Comparison of ENCODE assay signal across 4 cellular contexts in the genomic region with DNA sequence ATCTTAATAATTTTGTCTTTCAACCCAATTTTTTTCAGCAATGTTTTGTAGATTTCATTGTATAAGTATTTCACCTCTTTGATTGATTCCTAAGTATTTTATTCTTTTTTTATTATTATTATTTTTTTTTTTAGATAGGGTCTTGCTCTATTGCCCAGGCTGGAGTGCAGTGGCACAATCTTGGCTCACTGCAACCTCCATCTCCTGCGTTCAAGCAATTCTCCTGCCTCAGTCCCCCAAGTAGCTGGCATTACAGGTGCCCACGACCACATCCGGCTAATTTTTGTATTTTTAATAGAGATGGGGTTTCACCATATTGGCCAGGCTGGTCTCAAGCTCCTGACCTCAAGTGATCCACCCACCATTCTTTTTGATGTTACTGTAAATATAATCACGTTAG. TPM values are rescaled to one million over a fixed set of nuclear protein-coding genes. Genes with fewer than 3 reads are reported as not detected.
"Had no signal": no experiment of that assay in that cellular context is flagged by ENCODE, and none has a peak within 500 bp of the region (broad histone marks: within the 10 kb centered on the region; RNA-seq: fewer than 3 reads in every experiment).

No MANE protein-coding gene starts in this region.

RNA-seq across cellular contexts. Expression of gene SCML4, which starts 36.9 kb away (rescaled TPM):
- total RNA-seq: LHCN-M2, M059J, MCF 10A, NCI-H460 had no signal
